ENCODE assay signal across 8 cellular contexts in the genomic region with DNA sequence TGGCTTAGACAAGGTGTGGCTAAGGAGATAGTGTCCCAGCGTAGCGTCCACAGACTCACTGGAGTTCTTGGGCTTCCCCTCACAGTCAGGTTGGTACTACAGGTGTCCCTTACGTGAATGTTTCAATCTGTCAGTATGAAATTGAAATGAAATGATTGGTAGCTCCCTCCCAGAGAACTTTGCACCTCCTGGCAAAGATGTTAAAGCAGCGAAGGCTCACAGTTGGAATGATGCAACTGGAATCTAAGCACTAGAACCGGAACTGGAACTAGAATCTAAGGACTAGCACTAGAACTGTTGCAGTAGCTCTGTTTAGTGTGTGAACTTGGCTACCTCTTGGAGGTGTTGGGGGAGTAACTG. TPM values are rescaled to one million over a fixed set of nuclear protein-coding genes. Genes with fewer than 3 reads are reported as not detected.
DNase-seq lines count a peak whose midpoint lies in the region; ATAC-seq and TF ChIP-seq lines count a peak whose summit lies in the region.

No MANE protein-coding gene starts in this region.

- H3K9me3 ChIP-seq in endocrine pancreas (ENCODE audit: control insufficient read depth, low read length): no peaks in the 10 kb centered on the region

- H3K9ac ChIP-seq in endocrine pancreas (ENCODE audit: control insufficient read depth, insufficient read depth, low read length): peak overlapping the region; percentile 86

- H3K36me3 ChIP-seq in endocrine pancreas (ENCODE audit: control insufficient read depth, insufficient read depth, low read length): no peaks in the 10 kb centered on the region

- H3K27me3 ChIP-seq in endocrine pancreas (ENCODE audit: control insufficient read depth, insufficient read depth, low read length): no peaks in the 10 kb centered on the region

- ATAC-seq in HG03571 (IDR thresholded peaks at IDR 0.05; ENCODE audit: unreplicated experiment): no peak

- no peaks in the 10 kb centered on the region for H3K27me3 Mint-ChIP-seq in osteocyte (ENCODE audit: unreplicated experiment)

- DNase-seq in GM12864 (ENCODE audit: low read depth): no peak
- DNase-seq in NOMO-1 (lab: John Stamatoyannopoulos, UW; ENCODE audit: unreplicated experiment in 2 of 2): peak; percentile 54 to 70
- no peak for DNase-seq in osteocyte (ENCODE audit: extremely low spot score, unreplicated experiment)
- no peak for DNase-seq in DMS79 (lab: John Stamatoyannopoulos, UW)
- DNase-seq in NCI-H345 (lab: John Stamatoyannopoulos, UW): no peak
- DNase-seq in stimulated activated naive CD4-positive, alpha-beta T cell (lab: John Stamatoyannopoulos, UW): no peak

- peak overlapping the region; percentile 93 for H3K4me3 ChIP-seq in GM12864 (ENCODE audit: low read depth, low read length)
- H3K4me3 ChIP-seq in endocrine pancreas (ENCODE audit: control insufficient read depth, insufficient read depth, low read length): peak overlapping the region; percentile 90

- peak overlapping the region; percentile 98 for H3K27ac Mint-ChIP-seq in osteocyte (ENCODE audit: unreplicated experiment)

- no peaks in the 10 kb centered on the region for H3K9me3 Mint-ChIP-seq in osteocyte (ENCODE audit: unreplicated experiment)

- peaks cover 20% of the 10 kb centered on the region for H3K4me1 ChIP-seq in endocrine pancreas (ENCODE audit: control insufficient read depth, insufficient read depth, low read length)

- H3K4me3 Mint-ChIP-seq in osteocyte (ENCODE audit: unreplicated experiment): peak overlapping the region; percentile 99

- peaks cover 39% of the 10 kb centered on the region for H3K4me1 Mint-ChIP-seq in osteocyte (ENCODE audit: unreplicated experiment)

- TF ChIP-seq CTCF in GM12864 (IDR thresholded peaks at IDR 0.05; ENCODE audit: low read depth, low read length, missing control alignments): no peak
- TF ChIP-seq CTCF in osteocyte (IDR thresholded peaks at IDR 0.05): no peak

- H3K36me3 Mint-ChIP-seq in osteocyte (ENCODE audit: unreplicated experiment): peaks cover 6% of the 10 kb centered on the region

RNA-seq across cellular contexts. Expression of a gene that starts 1.1 kb away (rescaled TPM):
- total RNA-seq in osteocyte: 22.1 and 22.4 TPM in 2 replicates

RNA-seq across cellular contexts. Expression of a gene that starts 1.4 kb away (rescaled TPM):
- 30.8 and 31.9 TPM in 2 replicates for total RNA-seq in osteocyte

RNA-seq across cellular contexts. Expression of a gene that starts 52.9 kb away (rescaled TPM):
- total RNA-seq in osteocyte: 26.3 and 28.2 TPM in 2 replicates

RNA-seq across cellular contexts. Expression of a gene that starts 53.0 kb away (rescaled TPM):
- 21.0 and 22.0 TPM in 2 replicates for total RNA-seq in osteocyte

Comparison
In these comparisons a context has a peak if more than half of its experiments do, and no peak if none do; other contexts are left out.
1. DNase-seq: peak in NOMO-1 (2 of 2); none in GM12864 (single experiment), osteocyte (single experiment), DMS79 (single experiment), NCI-H345 (single experiment) and stimulated activated naive CD4-positive, alpha-beta T cell (0 of 6).